Comparison of ENCODE assay signal across 9 cellular contexts in the genomic region with DNA sequence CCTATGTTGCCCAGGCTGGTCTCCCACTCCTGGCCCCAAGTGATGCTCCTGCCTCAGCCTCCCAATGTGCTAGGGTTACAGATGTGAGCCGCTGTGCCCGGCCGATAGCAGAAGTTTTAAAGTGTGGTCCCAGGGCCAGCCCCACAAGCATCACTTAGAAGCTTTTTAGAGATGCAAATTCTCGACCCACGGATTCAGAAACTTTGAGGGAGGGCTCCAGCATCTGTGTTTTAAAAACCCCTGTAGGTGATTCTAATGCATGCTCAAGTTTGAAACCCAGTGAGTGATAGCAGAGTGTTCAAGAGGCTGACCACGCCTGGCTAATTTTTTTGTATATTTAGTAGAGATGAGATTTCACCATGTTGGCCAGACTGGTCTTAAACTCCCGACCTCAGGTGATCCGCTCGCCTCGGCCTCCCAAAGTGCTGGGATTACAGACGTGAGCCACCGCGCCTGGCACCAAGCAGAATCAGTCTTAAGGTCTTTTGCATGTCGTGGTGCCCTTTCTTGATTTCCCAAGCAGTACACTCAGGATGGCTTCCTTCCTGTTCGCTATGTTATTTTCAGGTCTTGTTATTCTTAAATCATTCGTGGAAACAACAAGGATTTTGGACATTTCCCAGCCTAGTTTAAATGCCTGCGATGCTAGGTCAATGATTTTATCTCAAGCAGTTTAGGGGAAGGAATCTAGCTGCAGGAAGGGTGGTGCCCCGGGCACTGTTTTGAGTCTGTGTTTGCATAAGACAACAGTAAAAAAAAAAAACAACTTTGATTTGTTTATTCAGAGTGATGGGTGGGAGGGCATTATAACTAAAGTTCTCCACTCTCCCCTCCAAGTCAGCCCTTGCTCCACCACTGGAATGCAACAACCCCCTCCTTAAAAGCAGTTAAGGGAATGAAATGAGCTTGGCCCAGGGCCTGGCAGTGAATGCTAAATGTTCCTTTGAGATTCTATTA. TPM values are rescaled to one million over a fixed set of nuclear protein-coding genes. Genes with fewer than 3 reads are reported as not detected.
A peak's percentile ranks its signal among the peaks of the same experiment; 100 is the strongest.
DNase-seq lines count a peak whose midpoint lies in the region; ATAC-seq and TF ChIP-seq lines count a peak whose summit lies in the region.
"Had no signal": no experiment of that assay in that cellular context is flagged by ENCODE, and none has a peak within 500 bp of the region (broad histone marks: within the 10 kb centered on the region; RNA-seq: fewer than 3 reads in every experiment).

No MANE protein-coding gene starts in this region.

- ATAC-seq in HG03045 (IDR thresholded peaks at IDR 0.05; ENCODE audit: unreplicated experiment) = no peak

- TF ChIP-seq POLR2A in Peyer's patch (IDR thresholded peaks at IDR 0.05) = no peak

- H3K9me3 ChIP-seq in Peyer's patch = no peaks in the 10 kb centered on the region

- TF ChIP-seq CTCF in Peyer's patch (IDR thresholded peaks at IDR 0.05) (no peak), fibroblast of the aortic adventitia (IDR thresholded peaks at IDR 0.05; ENCODE audit: insufficient read depth, low read length) (no peak)

- peaks cover 0 to 5% (median 0%) of the 10 kb centered on the region in 4 donors for H3K4me1 ChIP-seq in Peyer's patch

- no peaks in the 10 kb centered on the region for H3K36me3 ChIP-seq in Peyer's patch

- peak overlapping the region; percentile 30 to 74 (median 42) for H3K27ac ChIP-seq in Peyer's patch

- DNase-seq in ELF-1 (ENCODE audit: low read depth, low spot score) (peak; percentile 55), Peyer's patch (peak in 1 of 3 donors; percentile 55), fibroblast of the aortic adventitia (ENCODE audit: low read depth) (peak; percentile 90), pulmonary artery endothelial cell (ENCODE audit: low read depth, low spot score) (peak; percentile 49), retina (no peak), OCI-M2 (lab: John Stamatoyannopoulos, UW; ENCODE audit: unreplicated experiment) (no peak), NCI-H2029 (lab: John Stamatoyannopoulos, UW) (no peak)
- DNase-seq: NCI-H1092 had no signal

- H3K4me3 ChIP-seq in Peyer's patch (no peak overlapping the region), fibroblast of the aortic adventitia (ENCODE audit: low read depth, low read length) (no peak overlapping the region)

- no peaks in the 10 kb centered on the region for H3K27me3 ChIP-seq in Peyer's patch

RNA-seq across cellular contexts. Expression of a gene that starts 9.2 kb away (rescaled TPM):
- total RNA-seq in Peyer's patch (1 to 10 TPM in 3 of 4 donors, under 1 TPM in 1; 0.70 to 9.9 (median 2.3) TPM), fibroblast of the aortic adventitia (ENCODE audit: low replicate concordance) (3.6 and 7.4 TPM in 2 replicates), pulmonary artery endothelial cell (5.3 and 5.5 TPM in 2 replicates)

RNA-seq across cellular contexts. Expression of a gene that starts 12.3 kb away (rescaled TPM):
- total RNA-seq in Peyer's patch (10 to 100 TPM; 23.4 to 64.4 (median 33.2) TPM), fibroblast of the aortic adventitia (ENCODE audit: low replicate concordance) (15.7 and 37.7 TPM in 2 replicates), pulmonary artery endothelial cell (10.0 and 16.2 TPM in 2 replicates)

Comparison
In these comparisons a context has a peak if more than half of its experiments do, and no peak if none do; other contexts are left out.
1. DNase-seq: peak in ELF-1 (single experiment), fibroblast of the aortic adventitia (single experiment) and pulmonary artery endothelial cell (single experiment); none in retina (single experiment), OCI-M2 (single experiment) and NCI-H2029 (single experiment).